10 cellular contexts compared by ENCODE assay signal in the genomic region with DNA sequence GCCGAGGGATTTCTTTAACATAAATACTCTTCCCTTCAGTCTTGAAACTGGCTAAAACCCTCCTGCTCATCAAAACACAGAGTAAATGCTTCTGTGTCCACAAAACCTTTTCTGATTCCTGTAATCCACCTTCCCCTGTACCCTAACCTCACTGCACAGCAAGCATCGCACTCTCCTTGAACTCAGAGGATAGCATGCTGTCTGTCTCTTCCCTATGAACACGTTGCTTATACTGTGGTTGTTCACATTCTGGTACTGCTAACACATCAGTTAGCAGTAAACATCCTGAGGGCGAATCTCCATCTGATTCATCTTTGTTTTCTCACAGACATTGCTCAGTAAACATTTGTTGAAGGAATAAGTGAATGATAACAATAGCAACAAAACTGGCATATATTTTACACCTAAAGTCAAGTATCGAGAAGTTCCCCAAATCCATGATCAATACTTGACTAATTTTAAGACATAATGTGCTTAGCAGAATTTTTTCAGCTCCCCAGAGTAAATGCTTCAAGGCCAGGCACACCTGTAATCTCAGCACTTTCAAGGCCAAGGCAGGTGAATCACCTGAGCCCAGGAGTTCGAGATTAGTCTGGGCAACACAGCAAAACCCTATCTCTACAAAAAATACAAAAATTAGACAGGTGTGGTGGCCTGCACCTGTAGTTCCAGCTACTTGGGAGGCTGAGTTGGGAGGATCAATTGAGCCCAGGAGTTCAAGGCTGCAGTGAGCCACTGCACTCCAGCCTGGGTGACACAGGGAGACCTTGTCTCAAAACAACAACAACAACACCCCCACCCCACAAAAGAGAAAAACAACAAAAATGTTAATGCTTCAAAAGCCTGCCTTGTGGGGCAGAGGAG. TPM values are rescaled to one million over a fixed set of nuclear protein-coding genes. Genes with fewer than 3 reads are reported as not detected.
A peak's percentile ranks its signal among the peaks of the same experiment; 100 is the strongest.
DNase-seq lines count a peak whose midpoint lies in the region; ATAC-seq lines count a peak whose summit lies in the region.
"Had no signal": no experiment of that assay in that cellular context is flagged by ENCODE, and none has a peak within 500 bp of the region (broad histone marks: within the 10 kb centered on the region; RNA-seq: fewer than 3 reads in every experiment).

No MANE protein-coding gene starts in this region.

- no peak overlapping the region for H3K4me3 ChIP-seq in thymus (ENCODE audit: low read length)
- H3K4me3 ChIP-seq: psoas muscle had no signal

- POLR2A ChIA-PET in activated CD8-positive, alpha-beta T cell treated with anti-CD3 and anti-CD28 coated beads, Interleukin-2, amount 10 ng/mL, durations not matched to agents 7 days and 5 days (lab: Charles Lee), result interaction anchor here (0.7 to 5.2 kb wide), 3 partner anchors 45 to 188 kb away, joined by 3 to 49 read pairs (median 4); partner anchors contain the start of genes LPIN2 and MYL12A

- peaks cover 4 to 7% of the 10 kb centered on the region in 2 donors for H3K36me3 Mint-ChIP-seq in activated T-cell treated with anti-CD3 and anti-CD28 coated beads, Interleukin-2, amount 50 U/mL, for 72 hours (ENCODE audit: insufficient read depth in 2 of 2)
- peaks cover 4% of the 10 kb centered on the region for H3K36me3 Mint-ChIP-seq in activated CD8-positive, alpha-beta T cell treated with anti-CD3 and anti-CD28 coated beads, Interleukin-2, amount 10 ng/mL, durations not matched to agents 7 days and 5 days (ENCODE audit: low read depth)
- peaks cover 0 to 3% (median 1%) of the 10 kb centered on the region in 3 donors for H3K36me3 Mint-ChIP-seq in immature natural killer cell

- peaks cover 1 to 4% of the 10 kb centered on the region in 2 donors for H3K9me3 Mint-ChIP-seq in activated T-cell treated with anti-CD3 and anti-CD28 coated beads, Interleukin-2, amount 50 U/mL, for 72 hours
- H3K9me3 Mint-ChIP-seq in activated CD8-positive, alpha-beta T cell treated with anti-CD3 and anti-CD28 coated beads, Interleukin-2, amount 10 ng/mL, durations not matched to agents 7 days and 5 days (ENCODE audit: insufficient read depth), result peaks cover 2% of the 10 kb centered on the region
- no peaks in the 10 kb centered on the region for H3K9me3 Mint-ChIP-seq in immature natural killer cell

- H3K27ac Mint-ChIP-seq in activated T-cell treated with anti-CD3 and anti-CD28 coated beads, Interleukin-2, amount 50 U/mL, for 72 hours, result peak overlapping the region; percentile 41
- H3K27ac Mint-ChIP-seq in activated CD8-positive, alpha-beta T cell treated with anti-CD3 and anti-CD28 coated beads, Interleukin-2, amount 10 ng/mL, durations not matched to agents 7 days and 5 days, result peak overlapping the region; percentile 78
- H3K27ac Mint-ChIP-seq in immature natural killer cell, result peak overlapping the region; percentile 84 to 97 (median 94)

- peak in 1 of 2 donors; percentile 25 for DNase-seq in activated T-cell treated with anti-CD3 and anti-CD28 coated beads, Interleukin-2, amount 50 U/mL, for 72 hours
- no peak for DNase-seq in activated T-cell treated with anti-CD3 and anti-CD28 coated beads, Interleukin-2, amount 50 U/mL, for 1 hour
- no peak for DNase-seq in activated CD8-positive, alpha-beta T cell treated with anti-CD3 and anti-CD28 coated beads, Interleukin-2, amount 10 ng/mL, durations not matched to agents 7 days and 5 days
- DNase-seq in immature natural killer cell (peak; percentile 32 to 51 (median 51)), NCI-H1417 treated with DMSO at 0.1 percent for 48 hours (lab: John Stamatoyannopoulos, UW) (no peak)
- DNase-seq: mammary epithelial cell, psoas muscle had no signal

- H3K4me1 Mint-ChIP-seq in activated T-cell treated with anti-CD3 and anti-CD28 coated beads, Interleukin-2, amount 50 U/mL, for 72 hours (ENCODE audit: low read depth), result peaks cover 72% of the 10 kb centered on the region
- peaks cover 64% of the 10 kb centered on the region for H3K4me1 Mint-ChIP-seq in activated CD8-positive, alpha-beta T cell treated with anti-CD3 and anti-CD28 coated beads, Interleukin-2, amount 10 ng/mL, durations not matched to agents 7 days and 5 days (ENCODE audit: low read depth)
- H3K4me1 Mint-ChIP-seq in immature natural killer cell, result peaks cover 68 to 74% of the 10 kb centered on the region in 2 donors

- WGBS in thymus, result 90% methylated on average over 6 of the region's 6 CpGs

- H3K27me3 ChIP-seq in thymus (ENCODE audit: control insufficient read depth, insufficient read depth), result no peaks in the 10 kb centered on the region

- no peaks in the 10 kb centered on the region for H3K36me3 ChIP-seq in thymus (ENCODE audit: control insufficient read depth, insufficient read depth)

- peaks cover 4% of the 10 kb centered on the region for H3K4me1 ChIP-seq in thymus (ENCODE audit: control insufficient read depth, insufficient read depth, low read length)
- H3K4me1 ChIP-seq: psoas muscle had no signal

- CTCF ChIA-PET in activated CD8-positive, alpha-beta T cell treated with anti-CD3 and anti-CD28 coated beads, Interleukin-2, amount 10 ng/mL, durations not matched to agents 7 days and 5 days (lab: Charles Lee), result interaction anchor here (6.5 to 9.7 kb wide), 2 partner anchors 62 to 72 kb away, joined by 70 to 311 read pairs; no protein-coding TSS in a partner anchor

- H3K27me3 Mint-ChIP-seq in activated T-cell treated with anti-CD3 and anti-CD28 coated beads, Interleukin-2, amount 50 U/mL, for 72 hours (ENCODE audit: low read depth), result no peaks in the 10 kb centered on the region
- H3K27me3 Mint-ChIP-seq in activated CD8-positive, alpha-beta T cell treated with anti-CD3 and anti-CD28 coated beads, Interleukin-2, amount 10 ng/mL, durations not matched to agents 7 days and 5 days (ENCODE audit: low read depth), result no peaks in the 10 kb centered on the region
- H3K27me3 Mint-ChIP-seq in immature natural killer cell (ENCODE audit: low read depth in 3 of 3), result peaks cover 5 to 15% (median 10%) of the 10 kb centered on the region in 3 donors

- H3K4me3 Mint-ChIP-seq in activated T-cell treated with anti-CD3 and anti-CD28 coated beads, Interleukin-2, amount 50 U/mL, for 72 hours, result peak overlapping the region; percentile 23 to 38
- peak overlapping the region; percentile 3 for H3K4me3 Mint-ChIP-seq in activated CD8-positive, alpha-beta T cell treated with anti-CD3 and anti-CD28 coated beads, Interleukin-2, amount 10 ng/mL, durations not matched to agents 7 days and 5 days
- peak overlapping the region; percentile 39 to 65 (median 52) for H3K4me3 Mint-ChIP-seq in immature natural killer cell

- H3K27ac ChIP-seq in thymus (ENCODE audit: low read depth), result peak overlapping the region; percentile 77
- H3K27ac ChIP-seq: psoas muscle had no signal

- ATAC-seq in activated T-cell treated with anti-CD3 and anti-CD28 coated beads, Interleukin-2, amount 50 U/mL, for 72 hours (replicated peaks in 1 of 2), result peak; percentile 21 to 56
- ATAC-seq in activated CD8-positive, alpha-beta T cell treated with anti-CD3 and anti-CD28 coated beads, Interleukin-2, amount 10 ng/mL, durations not matched to agents 7 days and 5 days, result no peak
- ATAC-seq in HG03378 (IDR thresholded peaks at IDR 0.05; ENCODE audit: unreplicated experiment) (no peak), GM19397 (IDR thresholded peaks at IDR 0.05; ENCODE audit: unreplicated experiment) (no peak)
- ATAC-seq: psoas muscle had no signal

- no peaks in the 10 kb centered on the region for H3K9me3 ChIP-seq in thymus (ENCODE audit: control insufficient read depth)
- H3K9me3 ChIP-seq: psoas muscle had no signal

RNA-seq across cellular contexts. Expression of gene LPIN2, which starts 45.6 kb away (rescaled TPM):
- total RNA-seq in activated T-cell treated with anti-CD3 and anti-CD28 coated beads, Interleukin-2, amount 50 U/mL, for 72 hours, result 100 to 1,000 TPM; 101 to 106 TPM
- 10 to 100 TPM; 77.5 TPM for total RNA-seq in activated CD8-positive, alpha-beta T cell treated with anti-CD3 and anti-CD28 coated beads, Interleukin-2, amount 10 ng/mL, durations not matched to agents 7 days and 5 days
- polyA plus RNA-seq in immature natural killer cell (10 to 100 TPM; 17.3 to 80.1 (median 31.0) TPM), thymus (11.1 TPM)

Comparison
In these comparisons a context has a peak if more than half of its experiments do, and no peak if none do; other contexts are left out.
1. ATAC-seq: peak in activated T-cell treated with anti-CD3 and anti-CD28 coated beads, Interleukin-2, amount 50 U/mL, for 72 hours (2 of 2); none in activated CD8-positive, alpha-beta T cell treated with anti-CD3 and anti-CD28 coated beads, Interleukin-2, amount 10 ng/mL, durations not matched to agents 7 days and 5 days (single experiment), HG03378 (single experiment) and GM19397 (single experiment).
2. DNase-seq: peak in immature natural killer cell (3 of 3); none in activated T-cell treated with anti-CD3 and anti-CD28 coated beads, Interleukin-2, amount 50 U/mL, for 1 hour (single experiment), activated CD8-positive, alpha-beta T cell treated with anti-CD3 and anti-CD28 coated beads, Interleukin-2, amount 10 ng/mL, durations not matched to agents 7 days and 5 days (single experiment) and NCI-H1417 treated with DMSO at 0.1 percent for 48 hours (single experiment).
3. H3K27ac Mint-ChIP-seq: peak in every context shown above with its lines; median percentile 94 in immature natural killer cell; 78 in activated CD8-positive, alpha-beta T cell treated with anti-CD3 and anti-CD28 coated beads, Interleukin-2, amount 10 ng/mL, durations not matched to agents 7 days and 5 days; 41 in activated T-cell treated with anti-CD3 and anti-CD28 coated beads, Interleukin-2, amount 50 U/mL, for 72 hours.
4. Peak in every context shown above with its lines, with median percentiles within 50 percentile points of each other: H3K4me3 Mint-ChIP-seq.